In the genomic region with DNA sequence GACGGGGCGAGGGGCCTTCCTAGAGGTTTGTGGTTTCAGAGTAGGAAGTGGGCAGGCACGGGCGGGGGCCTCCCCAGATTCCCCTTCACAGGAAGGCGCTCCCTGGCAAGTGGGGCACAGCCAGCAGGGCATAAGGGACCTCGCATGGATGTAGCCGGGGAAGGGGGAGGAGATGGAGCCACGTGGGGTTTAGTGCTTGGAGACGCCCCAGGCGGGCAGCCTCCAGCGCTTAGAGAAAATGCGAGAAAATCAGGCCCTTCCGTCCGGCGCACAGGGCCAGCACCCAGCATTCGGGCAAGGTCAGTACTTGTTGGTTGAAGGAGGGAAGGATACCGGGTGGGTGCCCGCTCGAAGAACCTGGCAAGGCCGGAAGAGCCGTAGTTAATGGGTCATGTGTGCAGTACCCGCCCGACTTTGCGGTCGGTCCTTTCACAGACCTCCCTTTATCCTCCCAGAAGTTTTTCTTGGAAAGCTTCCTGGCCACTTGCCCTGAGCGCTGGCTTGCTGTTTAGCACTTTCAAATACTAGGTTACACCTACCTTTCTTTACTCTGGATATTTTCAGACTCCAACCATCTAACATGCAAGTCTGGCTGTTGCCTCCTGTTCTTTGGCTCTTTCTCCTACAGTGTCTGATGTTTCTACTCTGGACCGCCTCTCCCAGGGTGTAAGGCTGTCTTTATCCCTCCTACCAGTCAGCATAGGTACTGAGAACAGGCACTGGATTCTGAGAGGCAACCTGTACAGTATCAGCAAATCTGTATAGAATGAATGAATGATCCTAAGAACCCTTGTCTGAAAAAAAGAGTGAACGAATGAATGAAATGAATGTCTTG, we compare ENCODE assay signal across 8 cellular contexts.
DNase-seq lines count a peak whose midpoint lies in the region; ATAC-seq and TF ChIP-seq lines count a peak whose summit lies in the region.

No MANE protein-coding gene starts in this region.

- no peak for TF ChIP-seq CTCF in epithelial cell of proximal tubule (conservative IDR thresholded peaks at IDR 0.05; ENCODE audit: low read depth, low read length)

- H3K4me3 Mint-ChIP-seq in natural killer cell treated with Interleukin-12 subunit alpha and Interleukin-12 subunit beta and Interleukin-15 and Interleukin-18, amount 100 ng/mL, for 72 hours, result no peak overlapping the region

- peaks cover 22 to 41% of the 10 kb centered on the region in 2 donors for H3K27me3 Mint-ChIP-seq in natural killer cell treated with Interleukin-12 subunit alpha and Interleukin-12 subunit beta and Interleukin-15 and Interleukin-18, amount 100 ng/mL, for 72 hours

- H3K4me3 ChIP-seq in epithelial cell of proximal tubule (ENCODE audit: low read depth, low read length), result peak overlapping the region; percentile 54

- no peak overlapping the region for H3K27ac Mint-ChIP-seq in natural killer cell treated with Interleukin-12 subunit alpha and Interleukin-12 subunit beta and Interleukin-15 and Interleukin-18, amount 100 ng/mL, for 72 hours

- ATAC-seq in natural killer cell treated with Interleukin-12 subunit alpha and Interleukin-12 subunit beta and Interleukin-15 and Interleukin-18, amount 100 ng/mL, for 72 hours, result no peak

- no peaks in the 10 kb centered on the region for H3K36me3 Mint-ChIP-seq in natural killer cell treated with Interleukin-12 subunit alpha and Interleukin-12 subunit beta and Interleukin-15 and Interleukin-18, amount 100 ng/mL, for 72 hours

- peak; percentile 24 for DNase-seq in CMK (ENCODE audit: low read depth)
- peak; percentile 66 for DNase-seq in NCI-H1105 treated with DMSO at 0.1 percent for 48 hours (lab: John Stamatoyannopoulos, UW)
- DNase-seq in epithelial cell of proximal tubule (ENCODE audit: low read depth), result peak; percentile 12
- peak; percentile 50 for DNase-seq in natural killer cell treated with Interleukin-12 subunit alpha and Interleukin-12 subunit beta and Interleukin-15 and Interleukin-18, amount 100 ng/mL, for 72 hours (ENCODE audit: low spot score)
- no peak for DNase-seq in NCI-H1048 (lab: John Stamatoyannopoulos, UW)
- DNase-seq in activated effector memory CD4-positive, alpha-beta T cell treated with Interleukin-2 at 50 U/mL for 16 hours, result no peak
- no peak for DNase-seq in stimulated activated CD4-positive, alpha-beta T cell treated with anti-CD3 and anti-CD28 coated beads, Interleukin-15, amount 100 ng/mL, for 24 hours
- DNase-seq in activated CD4-positive, alpha-beta T cell treated with anti-CD3 and anti-CD28 coated beads, Interleukin-2, amount 50 U/mL, for 48 hours, result no peak

- H3K9me3 Mint-ChIP-seq in natural killer cell treated with Interleukin-12 subunit alpha and Interleukin-12 subunit beta and Interleukin-15 and Interleukin-18, amount 100 ng/mL, for 72 hours, result no peaks in the 10 kb centered on the region

- peaks cover 0 to 5% of the 10 kb centered on the region in 2 donors for H3K4me1 Mint-ChIP-seq in natural killer cell treated with Interleukin-12 subunit alpha and Interleukin-12 subunit beta and Interleukin-15 and Interleukin-18, amount 100 ng/mL, for 72 hours (ENCODE audit: low read depth in 2 of 2)

Comparison
In these comparisons a context has a peak if more than half of its experiments do, and no peak if none do; other contexts are left out.
1. DNase-seq: peak in CMK (single experiment), NCI-H1105 treated with DMSO at 0.1 percent for 48 hours (single experiment), epithelial cell of proximal tubule (single experiment) and natural killer cell treated with Interleukin-12 subunit alpha and Interleukin-12 subunit beta and Interleukin-15 and Interleukin-18, amount 100 ng/mL, for 72 hours (single experiment); none in NCI-H1048 (single experiment), activated effector memory CD4-positive, alpha-beta T cell treated with Interleukin-2 at 50 U/mL for 16 hours (single experiment), stimulated activated CD4-positive, alpha-beta T cell treated with anti-CD3 and anti-CD28 coated beads, Interleukin-15, amount 100 ng/mL, for 24 hours (single experiment) and activated CD4-positive, alpha-beta T cell treated with anti-CD3 and anti-CD28 coated beads, Interleukin-2, amount 50 U/mL, for 48 hours (0 of 2).